ENCODE assay signal across 27 cellular contexts in the genomic region with DNA sequence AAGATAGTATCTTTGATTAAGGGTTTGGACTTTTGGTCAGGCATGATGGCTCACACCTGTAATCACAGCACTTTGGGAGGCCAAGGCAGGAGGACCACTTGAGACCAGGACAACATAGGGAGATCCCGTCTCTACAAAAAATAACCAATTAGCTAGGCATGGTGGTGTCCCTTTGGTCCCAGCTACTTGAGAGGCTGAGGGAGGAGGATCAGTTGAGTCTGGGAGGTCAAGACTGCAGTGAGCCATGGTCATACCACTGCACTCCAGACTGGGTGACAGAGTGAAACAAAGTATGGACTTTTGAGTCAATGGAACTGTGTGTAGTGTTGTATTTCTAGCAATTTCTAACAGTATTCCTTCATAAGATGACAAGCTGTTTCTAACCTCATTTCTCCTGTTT. TPM values are rescaled to one million over a fixed set of nuclear protein-coding genes. Genes with fewer than 3 reads are reported as not detected.
DNase-seq lines count a peak whose midpoint lies in the region; ATAC-seq lines count a peak whose summit lies in the region.
"Had no signal": no experiment of that assay in that cellular context is flagged by ENCODE, and none has a peak within 500 bp of the region (broad histone marks: within the 10 kb centered on the region; RNA-seq: fewer than 3 reads in every experiment).

No MANE protein-coding gene starts in this region.

- peaks cover 19% of the 10 kb centered on the region for H3K36me3 ChIP-seq in CD8-positive, alpha-beta memory T cell (ENCODE audit: insufficient read depth, low read length)

- H3K9me3 ChIP-seq in CD8-positive, alpha-beta memory T cell (ENCODE audit: low read length): no peaks in the 10 kb centered on the region
- H3K9me3 ChIP-seq: ascending aorta, gastroesophageal sphincter, SK-N-SH, suprapubic skin, upper lobe of left lung had no signal

- H3K4me1 Mint-ChIP-seq in activated T-cell treated with anti-CD3 and anti-CD28 coated beads, Interleukin-2, amount 50 U/mL, for 24 hours (ENCODE audit: low read depth): peaks cover 27% of the 10 kb centered on the region
- H3K4me1 Mint-ChIP-seq in CD8-positive, alpha-beta memory T cell: peaks cover 10 to 23% (median 19%) of the 10 kb centered on the region in 3 donors
- H3K4me1 Mint-ChIP-seq in activated naive CD8-positive, alpha-beta T cell treated with anti-CD3 and anti-CD28 coated beads for 36 hours: peaks cover 36% of the 10 kb centered on the region
- H3K4me1 Mint-ChIP-seq in naive thymus-derived CD8-positive, alpha-beta T cell: peaks cover 12 to 36% (median 28%) of the 10 kb centered on the region in 4 donors
- peaks cover 8% of the 10 kb centered on the region for H3K4me1 Mint-ChIP-seq in T-helper 2 cell treated with Interferon-gamma antibody and Interleukin-4, amounts not matched to agents 5 μg/mL and 100 μg/mL, for 36 hours (ENCODE audit: low read depth)
- H3K4me1 Mint-ChIP-seq: nephron progenitor cell had no signal

- H3K27ac ChIP-seq in CD8-positive, alpha-beta memory T cell (ENCODE audit: low read depth, low read length): no peak overlapping the region
- H3K27ac ChIP-seq: ascending aorta, gastroesophageal sphincter, hepatocyte, suprapubic skin, upper lobe of left lung had no signal

- peaks cover 19% of the 10 kb centered on the region for H3K4me1 ChIP-seq in CD8-positive, alpha-beta memory T cell (ENCODE audit: insufficient read depth, low read length)
- H3K4me1 ChIP-seq: ascending aorta, gastroesophageal sphincter, suprapubic skin, upper lobe of left lung had no signal

- H3K27me3 ChIP-seq in CD8-positive, alpha-beta memory T cell (ENCODE audit: insufficient read depth, low read length, poor library complexity, severe bottlenecking): no peaks in the 10 kb centered on the region
- H3K27me3 ChIP-seq: ascending aorta, gastroesophageal sphincter, hepatocyte, suprapubic skin, upper lobe of left lung had no signal

- H3K4me3 ChIP-seq in CD8-positive, alpha-beta memory T cell (ENCODE audit: low read length): no peak overlapping the region
- H3K4me3 ChIP-seq: ascending aorta, gastroesophageal sphincter, hepatocyte, lung, suprapubic skin, upper lobe of left lung had no signal

- no peak for ATAC-seq in naive thymus-derived CD8-positive, alpha-beta T cell
- ATAC-seq: gastroesophageal sphincter, PC-3 had no signal

- POLR2A ChIA-PET in CD8-positive, alpha-beta memory T cell (lab: Charles Lee): no interaction called here
- POLR2A ChIA-PET in naive thymus-derived CD8-positive, alpha-beta T cell (lab: Charles Lee): no interaction called here

- H3K4me3 Mint-ChIP-seq in activated T-cell treated with anti-CD3 and anti-CD28 coated beads, Interleukin-2, amount 50 U/mL, for 24 hours: no peak overlapping the region
- no peak overlapping the region for H3K4me3 Mint-ChIP-seq in CD8-positive, alpha-beta memory T cell
- H3K4me3 Mint-ChIP-seq in activated naive CD8-positive, alpha-beta T cell treated with anti-CD3 and anti-CD28 coated beads for 36 hours: no peak overlapping the region
- no peak overlapping the region for H3K4me3 Mint-ChIP-seq in naive thymus-derived CD8-positive, alpha-beta T cell
- H3K4me3 Mint-ChIP-seq in T-helper 2 cell treated with Interferon-gamma antibody and Interleukin-4, amounts not matched to agents 5 μg/mL and 100 μg/mL, for 36 hours: no peak overlapping the region
- H3K4me3 Mint-ChIP-seq: H9; nephron progenitor cell; T-helper 1 cell treated with Interleukin-12 subunit alpha and Interleukin-12 subunit beta and Interleukin-4 antibody, amounts not matched to agents 30 μg/mL and 1 μg/mL, for 36 hours had no signal

- peak overlapping the region; percentile 68 for H3K27ac Mint-ChIP-seq in activated T-cell treated with anti-CD3 and anti-CD28 coated beads, Interleukin-2, amount 50 U/mL, for 24 hours
- peak overlapping the region in 5 of 8 donors; percentile 8 to 74 (median 42) for H3K27ac Mint-ChIP-seq in CD8-positive, alpha-beta memory T cell
- peak overlapping the region; percentile 7 for H3K27ac Mint-ChIP-seq in activated naive CD8-positive, alpha-beta T cell treated with anti-CD3 and anti-CD28 coated beads for 36 hours
- peak overlapping the region in 9 of 10 donors; percentile 56 to 88 (median 74) for H3K27ac Mint-ChIP-seq in naive thymus-derived CD8-positive, alpha-beta T cell
- no peak overlapping the region for H3K27ac Mint-ChIP-seq in T-helper 2 cell treated with Interferon-gamma antibody and Interleukin-4, amounts not matched to agents 5 μg/mL and 100 μg/mL, for 36 hours
- H3K27ac Mint-ChIP-seq: nephron progenitor cell had no signal

- DNase-seq in activated T-cell treated with anti-CD3 and anti-CD28 coated beads, Interleukin-2, amount 50 U/mL, for 24 hours: no peak
- no peak for DNase-seq in activated T-cell treated with anti-CD3 and anti-CD28 coated beads, Interleukin-2, amount 50 U/mL, for 1 hour
- no peak for DNase-seq in CD8-positive, alpha-beta memory T cell
- DNase-seq in activated naive CD8-positive, alpha-beta T cell treated with anti-CD3 and anti-CD28 coated beads for 36 hours: no peak
- no peak for DNase-seq in naive thymus-derived CD8-positive, alpha-beta T cell
- DNase-seq in islet precursor cell (no peak), SIG-M5 (lab: John Stamatoyannopoulos, UW) (no peak)
- no peak for DNase-seq in T-helper 2 cell treated with Interferon-gamma antibody and Interleukin-4, amounts not matched to agents 5 μg/mL and 100 μg/mL, for 36 hours (ENCODE audit: low spot score)
- DNase-seq: activated CD4-positive, alpha-beta T cell treated with anti-CD3 and anti-CD28 coated beads for 1 hour; EL; H9; IMR-90; NCI-H146; NCI-H226; NCI-H526 treated with DMSO at 0.1 percent for 48 hours; nephron progenitor cell; PC-3; SK-N-SH; stimulated activated naive CD4-positive, alpha-beta T cell treated with Interleukin-2 at 50 U/mL for 16 hours; upper lobe of left lung had no signal

- H3K36me3 Mint-ChIP-seq in activated T-cell treated with anti-CD3 and anti-CD28 coated beads, Interleukin-2, amount 50 U/mL, for 24 hours (ENCODE audit: low read depth): peaks cover 73% of the 10 kb centered on the region
- peaks cover 4 to 57% (median 17%) of the 10 kb centered on the region in 3 donors for H3K36me3 Mint-ChIP-seq in CD8-positive, alpha-beta memory T cell
- peaks cover 50% of the 10 kb centered on the region for H3K36me3 Mint-ChIP-seq in activated naive CD8-positive, alpha-beta T cell treated with anti-CD3 and anti-CD28 coated beads for 36 hours
- peaks cover 0 to 59% (median 13%) of the 10 kb centered on the region in 3 donors for H3K36me3 Mint-ChIP-seq in naive thymus-derived CD8-positive, alpha-beta T cell
- H3K36me3 Mint-ChIP-seq in T-helper 2 cell treated with Interferon-gamma antibody and Interleukin-4, amounts not matched to agents 5 μg/mL and 100 μg/mL, for 36 hours (ENCODE audit: low read depth): peaks cover 44% of the 10 kb centered on the region

- no peaks in the 10 kb centered on the region for H3K27me3 Mint-ChIP-seq in activated T-cell treated with anti-CD3 and anti-CD28 coated beads, Interleukin-2, amount 50 U/mL, for 24 hours
- H3K27me3 Mint-ChIP-seq in CD8-positive, alpha-beta memory T cell: peaks cover 0 to 1% of the 10 kb centered on the region in 2 donors
- no peaks in the 10 kb centered on the region for H3K27me3 Mint-ChIP-seq in activated naive CD8-positive, alpha-beta T cell treated with anti-CD3 and anti-CD28 coated beads for 36 hours
- H3K27me3 Mint-ChIP-seq in naive thymus-derived CD8-positive, alpha-beta T cell: no peaks in the 10 kb centered on the region
- H3K27me3 Mint-ChIP-seq in T-helper 2 cell treated with Interferon-gamma antibody and Interleukin-4, amounts not matched to agents 5 μg/mL and 100 μg/mL, for 36 hours (ENCODE audit: low read depth): peaks cover under 1% of the 10 kb centered on the region

- CTCF ChIA-PET in CD8-positive, alpha-beta memory T cell (lab: Charles Lee): no interaction called here

- H3K9me3 Mint-ChIP-seq in activated T-cell treated with anti-CD3 and anti-CD28 coated beads, Interleukin-2, amount 50 U/mL, for 24 hours: no peaks in the 10 kb centered on the region
- no peaks in the 10 kb centered on the region for H3K9me3 Mint-ChIP-seq in CD8-positive, alpha-beta memory T cell
- H3K9me3 Mint-ChIP-seq in activated naive CD8-positive, alpha-beta T cell treated with anti-CD3 and anti-CD28 coated beads for 36 hours: no peaks in the 10 kb centered on the region
- no peaks in the 10 kb centered on the region for H3K9me3 Mint-ChIP-seq in naive thymus-derived CD8-positive, alpha-beta T cell
- no peaks in the 10 kb centered on the region for H3K9me3 Mint-ChIP-seq in T-helper 2 cell treated with Interferon-gamma antibody and Interleukin-4, amounts not matched to agents 5 μg/mL and 100 μg/mL, for 36 hours
- H3K9me3 Mint-ChIP-seq: activated naive CD4-positive, alpha-beta T cell treated with anti-CD3 and anti-CD28 coated beads, Interleukin-2, amount 50 U/mL, for 72 hours; H9; nephron progenitor cell; T-helper 1 cell treated with Interleukin-12 subunit alpha and Interleukin-12 subunit beta and Interleukin-4 antibody, amounts not matched to agents 30 μg/mL and 1 μg/mL, for 36 hours had no signal

RNA-seq across cellular contexts. Expression of a gene that starts 38.7 kb away (rescaled TPM):
- 10 to 100 TPM; 71.7 to 74.1 TPM for total RNA-seq in CD8-positive, alpha-beta memory T cell
- 42.3 TPM for polyA plus RNA-seq in CD8-positive, alpha-beta memory T cell
- total RNA-seq in activated naive CD8-positive, alpha-beta T cell treated with anti-CD3 and anti-CD28 coated beads for 36 hours: 10 to 100 TPM; 55.1 to 56.7 TPM
- 100 to 1,000 TPM; 300 to 322 TPM for total RNA-seq in naive thymus-derived CD8-positive, alpha-beta T cell
- 10 to 100 TPM; 23.4 to 41.9 (median 24.0) TPM for polyA plus RNA-seq in naive thymus-derived CD8-positive, alpha-beta T cell

RNA-seq across cellular contexts. Expression of a gene that starts 53.8 kb away (rescaled TPM):
- total RNA-seq in CD8-positive, alpha-beta memory T cell: 100 to 1,000 TPM; 158 to 159 TPM
- polyA plus RNA-seq in CD8-positive, alpha-beta memory T cell: 139 TPM
- total RNA-seq in activated naive CD8-positive, alpha-beta T cell treated with anti-CD3 and anti-CD28 coated beads for 36 hours: 100 to 1,000 TPM; 122 TPM
- 100 to 1,000 TPM; 197 to 208 TPM for total RNA-seq in naive thymus-derived CD8-positive, alpha-beta T cell
- polyA plus RNA-seq in naive thymus-derived CD8-positive, alpha-beta T cell: 100 to 1,000 TPM in 1 of 3 donors, 10 to 100 TPM in 2; 73.8 to 121 (median 75.3) TPM

Comparison
In these comparisons a context has a peak if more than half of its experiments do, and no peak if none do; other contexts are left out.
1. RNA of a gene that starts 38.7 kb away (total RNA-seq): 300 to 322 TPM in naive thymus-derived CD8-positive, alpha-beta T cell; 71.7 to 74.1 TPM in CD8-positive, alpha-beta memory T cell and 55.1 to 56.7 TPM in activated naive CD8-positive, alpha-beta T cell treated with anti-CD3 and anti-CD28 coated beads for 36 hours; every median in the first group is over 4 times any median in the second.